In the genomic region with DNA sequence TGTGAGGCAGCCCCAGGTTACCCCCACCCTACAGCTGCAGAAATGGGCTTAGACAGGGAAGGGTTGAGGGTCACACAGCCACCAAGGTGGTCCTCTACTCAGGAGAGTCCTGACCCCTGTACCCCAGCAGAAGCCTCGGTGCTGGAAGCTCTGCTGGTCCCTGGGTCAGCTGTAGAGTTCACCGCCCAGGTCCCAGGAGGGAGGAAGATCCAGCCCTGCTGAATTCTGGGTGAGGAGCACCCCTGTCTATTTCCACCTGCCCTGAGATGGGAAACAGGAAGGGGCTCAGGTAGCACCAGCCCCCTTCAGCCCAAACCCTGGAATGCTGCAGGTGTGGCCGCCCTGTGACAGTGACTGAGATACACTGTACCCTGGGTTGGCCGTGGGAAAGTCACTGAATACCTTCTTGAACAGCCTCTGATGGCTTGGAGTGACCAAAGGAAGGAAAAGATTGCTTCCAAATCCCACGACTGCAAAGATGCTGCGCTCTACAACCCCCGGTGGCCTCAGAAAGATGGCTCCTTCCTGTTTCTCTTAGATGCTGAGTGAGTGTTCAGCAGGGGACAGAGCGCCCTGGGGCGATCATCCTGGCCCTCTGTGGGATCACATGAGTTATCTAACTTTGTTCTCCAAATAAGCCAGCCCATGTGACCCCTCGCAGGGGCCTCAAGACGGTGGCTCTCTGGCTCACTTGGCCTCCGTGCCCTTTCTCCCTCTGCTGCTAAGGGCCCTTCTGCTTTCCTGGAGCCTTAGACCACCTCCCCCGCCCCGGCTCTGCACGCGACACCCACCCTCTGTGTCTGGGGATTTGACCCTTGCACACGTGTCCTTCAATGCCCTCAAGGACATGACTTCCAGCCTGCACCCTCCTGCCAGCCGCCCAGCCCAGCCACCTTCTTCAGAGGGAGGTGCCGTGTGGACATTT, we compare ENCODE assay signal across 13 cellular contexts.
"Had no signal": no experiment of that assay in that cellular context is flagged by ENCODE, and none has a peak within 500 bp of the region (broad histone marks: within the 10 kb centered on the region; RNA-seq: fewer than 3 reads in every experiment).

No MANE protein-coding gene starts in this region.

- H3K4me3 ChIP-seq: gastrocnemius medialis, smooth muscle cell, thoracic aorta had no signal

- H3K36me3 ChIP-seq: gastrocnemius medialis, thoracic aorta had no signal

- H3K4me2 ChIP-seq: smooth muscle cell had no signal

- H3K27ac ChIP-seq: gastrocnemius medialis, thoracic aorta had no signal

- H3K4me1 ChIP-seq: gastrocnemius medialis had no signal

- ATAC-seq: gastrocnemius medialis; left lobe of liver; natural killer cell treated with Interleukin-12 subunit alpha and Interleukin-12 subunit beta and Interleukin-15 and Interleukin-18, amount 100 ng/mL, for 72 hours; right cardiac atrium had no signal

- DNase-seq: activated CD4-positive, alpha-beta T cell treated with anti-CD3 and anti-CD28 coated beads, Interleukin-2, amount 50 U/mL, for 1 hour; activated CD8-positive, alpha-beta memory T cell treated with anti-CD3 and anti-CD28 coated beads for 24 hours; activated naive CD4-positive, alpha-beta T cell treated with Interleukin-2 at 50 U/mL for 16 hours; anterior cingulate cortex; cerebellar nuclear complex; mesenchymal stem cell; occipital lobe had no signal

- H3K9me3 ChIP-seq: gastrocnemius medialis, thoracic aorta had no signal
